8 cellular contexts compared by ENCODE assay signal in genomic region chr14:52951730-52952481, GRCh38. TPM values are rescaled to one million over a fixed set of nuclear protein-coding genes. Genes with fewer than 3 reads are reported as not detected.
DNase-seq lines count a peak whose midpoint lies in the region; ATAC-seq and TF ChIP-seq lines count a peak whose summit lies in the region.

No MANE protein-coding gene starts in this region.

- intact Hi-C loops in spleen (cut with DNase I; ENCODE audit: low total_unique reads) = no loop called here

- H3K9me3 ChIP-seq in OCI-LY3 (ENCODE audit: insufficient read depth, low read length) = no peaks in the 10 kb centered on the region
- H3K9me3 ChIP-seq in spleen = no peaks in the 10 kb centered on the region

- peak overlapping the region; percentile 61 for H3K4me2 ChIP-seq in OCI-LY3 (ENCODE audit: low read length)

- TF ChIP-seq CTCF in GM12875 (IDR thresholded peaks at IDR 0.05; ENCODE audit: borderline replicate concordance, insufficient read depth, low read depth, low read length) (no peak), OCI-LY3 (IDR thresholded peaks at IDR 0.05; ENCODE audit: low read depth, low read length) (no peak), spleen (IDR thresholded peaks at IDR 0.05 in 8 of 11, conservative IDR thresholded peaks at IDR 0.05 in 3 of 11) (peak in 5 of 11 experiments; percentile 19 to 43 (median 28))

- 10 to 15% (median 10%) methylated on average over 14 of the region's 14 CpGs for WGBS in spleen, 5 donors

- H2AFZ ChIP-seq in OCI-LY3 (ENCODE audit: low read depth, low read length) = peak overlapping the region; percentile 24; the same call in 1 of the 2 replicates

- H3K9ac ChIP-seq in OCI-LY3 (ENCODE audit: low read length) = no peak overlapping the region

- peak overlapping the region; percentile 93 for H3K4me3 ChIP-seq in GM12875 (ENCODE audit: low read depth, low read length)
- H3K4me3 ChIP-seq in OCI-LY3 (ENCODE audit: low read length) = peak overlapping the region; percentile 89
- H3K4me3 ChIP-seq in spleen = peak overlapping the region; percentile 34 to 82 (median 70)

- H3K27me3 ChIP-seq in OCI-LY3 (ENCODE audit: low read depth, low read length) (peaks cover 59% of the 10 kb centered on the region), spleen (replicated peaks in 1 of 7) (peaks cover 0 to 58% (median 33%) of the 10 kb centered on the region in 7 donors)

- H3K36me3 ChIP-seq in OCI-LY3 (replicated peaks; ENCODE audit: low read depth, low read length) (no peaks in the 10 kb centered on the region), spleen (peaks cover 0 to under 1% (median 0%) of the 10 kb centered on the region in 6 donors)

- H3K27ac ChIP-seq in OCI-LY3 (ENCODE audit: low read length) (no peak overlapping the region), caudate nucleus (ENCODE audit: low read depth, low read length) (peak overlapping the region; percentile 97), spleen (peak overlapping the region; percentile 70 to 96 (median 92))

- peaks cover 21% of the 10 kb centered on the region for H3K4me1 ChIP-seq in OCI-LY3 (ENCODE audit: low read length)
- H3K4me1 ChIP-seq in spleen = peaks cover 9 to 46% (median 25%) of the 10 kb centered on the region in 6 donors

- H4K20me1 ChIP-seq in OCI-LY3 (ENCODE audit: insufficient read depth, low read length) = no peaks in the 10 kb centered on the region

- no peak for TF ChIP-seq POLR2A in spleen (IDR thresholded peaks at IDR 0.05)

- no peak for ATAC-seq in HG03378 (IDR thresholded peaks at IDR 0.05; ENCODE audit: unreplicated experiment)

- DNase-seq in AG08396 (ENCODE audit: low spot score) (peak; percentile 72), caudate nucleus (lab: John Stamatoyannopoulos, UW) (peak in 31 of 61 donors; percentile 18 to 77 (median 49)), islet precursor cell (peak; percentile 90), spleen (no peak), putamen (ENCODE audit: low spot score) (no peak)

- no peaks in the 10 kb centered on the region for H3K79me2 ChIP-seq in OCI-LY3 (ENCODE audit: low read length)

RNA-seq across cellular contexts. Expression of gene FERMT2, which starts 1.1 kb away (rescaled TPM):
- total RNA-seq in spleen = 10 to 100 TPM; 39.0 to 94.5 (median 55.5) TPM
- polyA plus RNA-seq in spleen = 10 to 100 TPM; 10.5 to 17.8 (median 12.0) TPM

Comparison
In these comparisons a context has a peak if more than half of its experiments do, and no peak if none do; other contexts are left out.
1. DNase-seq: peak in AG08396 (single experiment), caudate nucleus (31 of 61) and islet precursor cell (single experiment); none in spleen (single experiment) and putamen (single experiment).
2. Peak in every context shown above with its lines, with median percentiles within 50 percentile points of each other: H3K4me3 ChIP-seq.